In genomic region chr9:110517483-110517882, GRCh38 we compare ENCODE assay signal across 24 cellular contexts.
"Had no signal": no experiment of that assay in that cellular context is flagged by ENCODE, and none has a peak within 500 bp of the region (broad histone marks: within the 10 kb centered on the region; RNA-seq: fewer than 3 reads in every experiment).

No MANE protein-coding gene starts in this region.

- H3K27me3 ChIP-seq: stomach, suprapubic skin, testis, thyroid gland, tibial artery, tibial nerve, transverse colon, upper lobe of left lung, upper lobe of right lung, uterus, vagina had no signal

- H3K36me3 ChIP-seq: suprapubic skin, thoracic aorta, thyroid gland, tibial artery, transverse colon, upper lobe of left lung, upper lobe of right lung, uterus, vagina had no signal

- H3K27ac ChIP-seq: stomach, suprapubic skin, testis, thoracic aorta, thyroid gland, tibial artery, tibial nerve, transverse colon, upper lobe of left lung, upper lobe of right lung, uterus, vagina had no signal

- H3K9me3 ChIP-seq: stomach, suprapubic skin, testis, thoracic aorta, thyroid gland, tibial artery, tibial nerve, transverse colon, upper lobe of left lung, upper lobe of right lung, uterus, vagina had no signal

- H3K4me1 ChIP-seq: testis, thyroid gland, transverse colon, uterus, vagina had no signal

- DNase-seq: stimulated activated CD4-positive, alpha-beta T cell treated with anti-CD3 and anti-CD28 coated beads, Interleukin-2, amount 100 ng/mL, for 48 hours; stimulated activated CD4-positive, alpha-beta T cell treated with anti-CD3 and anti-CD28 coated beads, Interleukin-4, amount 100 ng/mL, for 1 hour; stimulated activated CD4-positive, alpha-beta T cell treated with anti-CD3 and anti-CD28 coated beads, Interleukin-4, amount 100 ng/mL, for 24 hours; stimulated activated CD4-positive, alpha-beta T cell treated with anti-CD3 and anti-CD28 coated beads, Interleukin-4, amount 100 ng/mL, for 4 hours; stimulated activated CD8-positive, alpha-beta memory T cell treated with anti-CD3 and anti-CD28 coated beads, Interleukin-4, amount 100 ng/mL, for 48 hours; stimulated activated naive B cell treated with anti-CD40 and anti-IgM and Interleukin-4, amounts not matched to agents 10 μg/mL and 1 μg/mL and 100 μg/mL, for 72 hours; stimulated activated naive CD4-positive, alpha-beta T cell; stimulated activated naive CD4-positive, alpha-beta T cell treated with Interleukin-2 at 50 U/mL for 16 hours; stimulated activated naive CD8-positive, alpha-beta T cell treated with anti-CD3 and anti-CD28 coated beads, Interleukin-15, amount 100 ng/mL, for 72 hours; stimulated activated naive CD8-positive, alpha-beta T cell treated with anti-CD3 and anti-CD28 coated beads, Interleukin-15, Interleukin-2, amounts not matched to agents 100 U/mL and 50 U/mL, for 24 hours; stomach; substantia nigra; testis; thyroid gland; tibial artery; transverse colon; upper lobe of left lung; upper lobe of right lung; uterus had no signal

- H3K4me3 ChIP-seq: stomach, suprapubic skin, testis, thoracic aorta, thyroid gland, tibial artery, tibial nerve, transverse colon, upper lobe of left lung, upper lobe of right lung, uterus, vagina had no signal

- FAIRE-seq: urothelium cell line had no signal
